8 cellular contexts compared by ENCODE assay signal in genomic region chr7:88835147-88835728, GRCh38.
DNase-seq lines count a peak whose midpoint lies in the region; ATAC-seq, FAIRE-seq and TF ChIP-seq lines count a peak whose summit lies in the region.

No MANE protein-coding gene starts in this region.

- no peak overlapping the region for H2AFZ ChIP-seq in OCI-LY3 (ENCODE audit: low read depth, low read length)

- no peaks in the 10 kb centered on the region for H3K79me2 ChIP-seq in OCI-LY3 (ENCODE audit: low read length)

- TF ChIP-seq CTCF in OCI-LY3 (IDR thresholded peaks at IDR 0.05; ENCODE audit: low read depth, low read length), result peak; percentile 64

- ATAC-seq in GM19397 (IDR thresholded peaks at IDR 0.05; ENCODE audit: unreplicated experiment) (peak; percentile 88), HG03457 (IDR thresholded peaks at IDR 0.05; ENCODE audit: unreplicated experiment) (peak; percentile 82)

- no peaks in the 10 kb centered on the region for H3K9me3 ChIP-seq in OCI-LY3 (ENCODE audit: insufficient read depth, low read length)

- H4K20me1 ChIP-seq in OCI-LY3 (ENCODE audit: insufficient read depth, low read length), result no peaks in the 10 kb centered on the region

- FAIRE-seq in urothelium cell line (lab: Jason Lieb, UNC), result no peak

- H3K27me3 ChIP-seq in OCI-LY3 (ENCODE audit: low read depth, low read length), result no peaks in the 10 kb centered on the region

- no peak overlapping the region for H3K4me2 ChIP-seq in OCI-LY3 (ENCODE audit: low read length)

- no peak overlapping the region for H3K9ac ChIP-seq in OCI-LY3 (ENCODE audit: low read length)

- H3K27ac ChIP-seq in OCI-LY3 (ENCODE audit: low read length), result no peak overlapping the region

- H3K4me1 ChIP-seq in OCI-LY3 (ENCODE audit: low read length), result no peaks in the 10 kb centered on the region

- H3K36me3 ChIP-seq in OCI-LY3 (replicated peaks; ENCODE audit: low read depth, low read length), result no peaks in the 10 kb centered on the region

- peak; percentile 53 for DNase-seq in DMS53 treated with DMSO at 0.1 percent for 48 hours (lab: John Stamatoyannopoulos, UW; ENCODE audit: unreplicated experiment)
- DNase-seq in fibroblast of the conjunctiva (ENCODE audit: low read depth), result peak; percentile 1
- DNase-seq in urothelium cell line (ENCODE audit: low spot score), result peak; percentile 44
- DNase-seq in activated CD4-positive, alpha-beta T cell treated with anti-CD3 and anti-CD28 coated beads, Interleukin-2, amount 50 U/mL, for 1 hour, result no peak
- DNase-seq in cortex of kidney (lab: John Stamatoyannopoulos, UW), result no peak

- no peak overlapping the region for H3K4me3 ChIP-seq in OCI-LY3 (ENCODE audit: low read length)

Comparison
In these comparisons a context has a peak if more than half of its experiments do, and no peak if none do; other contexts are left out.
1. DNase-seq: peak in DMS53 treated with DMSO at 0.1 percent for 48 hours (single experiment), fibroblast of the conjunctiva (single experiment) and urothelium cell line (single experiment); none in activated CD4-positive, alpha-beta T cell treated with anti-CD3 and anti-CD28 coated beads, Interleukin-2, amount 50 U/mL, for 1 hour (single experiment) and cortex of kidney (single experiment).